18 cellular contexts compared by ENCODE assay signal in the genomic region with DNA sequence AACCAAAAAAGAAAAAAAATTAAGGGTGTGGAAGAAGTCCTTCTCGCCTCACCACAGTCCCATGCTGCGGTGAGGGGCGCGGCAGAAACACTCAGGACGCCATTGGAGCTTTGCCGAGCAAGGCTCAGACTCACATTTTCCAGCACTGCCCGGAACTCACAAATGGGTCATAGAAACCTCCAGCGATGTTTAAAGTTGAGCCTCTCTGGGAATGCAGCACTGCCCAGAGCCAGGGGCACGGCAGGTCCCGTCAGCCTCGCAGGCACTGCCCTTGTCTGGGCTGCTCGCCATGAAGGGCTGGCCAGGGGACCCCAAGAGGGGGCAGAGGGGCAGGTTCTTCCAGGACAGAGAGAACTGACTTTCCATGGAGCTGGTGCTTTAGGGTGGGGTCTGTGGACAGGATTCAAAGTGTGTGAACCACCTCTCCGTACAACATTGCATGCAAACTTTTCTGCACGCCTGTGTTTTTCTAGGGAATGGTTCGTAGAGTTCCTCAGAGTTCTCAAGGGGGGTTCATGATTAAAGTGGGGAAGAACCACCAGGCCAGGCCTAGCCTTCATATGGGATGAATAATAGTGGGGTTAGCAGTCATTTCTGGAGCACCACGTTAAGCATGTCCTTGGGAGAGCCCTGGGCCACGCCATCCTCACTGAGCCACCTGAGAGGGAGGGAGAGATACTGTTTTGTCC. TPM values are rescaled to one million over a fixed set of nuclear protein-coding genes. Genes with fewer than 3 reads are reported as not detected.
A peak's percentile ranks its signal among the peaks of the same experiment; 100 is the strongest.
DNase-seq lines count a peak whose midpoint lies in the region; ATAC-seq and TF ChIP-seq lines count a peak whose summit lies in the region.
"Had no signal": no experiment of that assay in that cellular context is flagged by ENCODE, and none has a peak within 500 bp of the region (broad histone marks: within the 10 kb centered on the region; RNA-seq: fewer than 3 reads in every experiment).

No MANE protein-coding gene starts in this region.

- H3K9ac ChIP-seq in stomach smooth muscle (ENCODE audit: low read length in 2 of 2): no peak overlapping the region

- CTCF ChIA-PET in activated CD8-positive, alpha-beta T cell treated with anti-CD3 and anti-CD28 coated beads for 36 hours (lab: Charles Lee): interaction anchor here (3.0 kb wide), 1 partner anchor 23 kb away, joined by 16 read pairs; no protein-coding TSS in a partner anchor

- no peaks in the 10 kb centered on the region for H3K27me3 ChIP-seq in stomach smooth muscle (ENCODE audit: control insufficient read depth in 1 of 2, insufficient read depth in 2 of 2, low read length in 2 of 2)
- H3K27me3 ChIP-seq: right lobe of liver had no signal

- H3K4me3 ChIP-seq in AG10803 (ENCODE audit: low read length): 0 out of 2 replicates have a peak overlapping the region, but pooled peaks have one; percentile 5
- peak overlapping the region in 1 of 2 donors; percentile 55 for H3K4me3 ChIP-seq in stomach smooth muscle (ENCODE audit: low read length in 2 of 2)
- H3K4me3 ChIP-seq: right lobe of liver had no signal

- intact Hi-C loops in activated CD8-positive, alpha-beta T cell treated with anti-CD3 and anti-CD28 coated beads for 36 hours (cut with micrococcal nuclease): no loop called here

- H3K27me3 Mint-ChIP-seq in stimulated activated naive B cell treated with anti-CD40 and anti-IgM and Interleukin-4, amounts not matched to agents 10 μg/mL and 1 μg/mL and 100 μg/mL, for 72 hours: peaks cover 24 to 34% of the 10 kb centered on the region in 2 donors
- peaks cover 5% of the 10 kb centered on the region for H3K27me3 Mint-ChIP-seq in activated CD8-positive, alpha-beta T cell treated with anti-CD3 and anti-CD28 coated beads for 36 hours

- POLR2A ChIA-PET in activated CD8-positive, alpha-beta T cell treated with anti-CD3 and anti-CD28 coated beads for 36 hours (lab: Charles Lee): no interaction called here

- H3K36me3 ChIP-seq in stomach smooth muscle (ENCODE audit: control insufficient read depth in 2 of 2, insufficient read depth in 2 of 2, low read length in 2 of 2): no peaks in the 10 kb centered on the region
- H3K36me3 ChIP-seq: right lobe of liver had no signal

- DNase-seq in AG10803 (ENCODE audit: low read depth) (peak; percentile 81), astrocyte of the hippocampus (ENCODE audit: low read depth, low spot score) (peak; percentile 54), iris pigment epithelial cell (ENCODE audit: low read depth) (peak; percentile 67), ACHN (no peak), occipital lobe (lab: John Stamatoyannopoulos, UW) (no peak)
- DNase-seq in stimulated activated naive B cell treated with anti-CD40 and anti-IgM and Interleukin-4, amounts not matched to agents 10 μg/mL and 1 μg/mL and 100 μg/mL, for 72 hours: no peak
- no peak for DNase-seq in activated CD8-positive, alpha-beta T cell treated with anti-CD3 and anti-CD28 coated beads for 36 hours
- DNase-seq: activated CD4-positive, CD25-positive, alpha-beta regulatory T cell; activated CD8-positive, alpha-beta memory T cell treated with anti-CD3 and anti-CD28 coated beads, Interleukin-2, amount 50 U/mL, for 4 hours; activated naive CD8-positive, alpha-beta T cell treated with anti-CD3 and anti-CD28 coated beads, Interleukin-2, amount 10 ng/mL, durations not matched to agents 7 days and 5 days; cortex of kidney; foreskin keratinocyte; naive thymus-derived CD4-positive, alpha-beta T cell; right lobe of liver had no signal

- in situ Hi-C loops in ACHN (cut with HindIII; ENCODE audit: low pct_ligation_motif_present, low pct_unique_long_range_greater_than_20kb, low sequenced_read_pairs): no loop called here

- peaks cover 24% of the 10 kb centered on the region for H3K4me1 ChIP-seq in stomach smooth muscle (ENCODE audit: control insufficient read depth, insufficient read depth, low read length)
- H3K4me1 ChIP-seq: foreskin keratinocyte, right lobe of liver had no signal

- peak overlapping the region; percentile 76 for H3K27ac ChIP-seq in stomach smooth muscle (ENCODE audit: low read length)
- H3K27ac ChIP-seq: C4-2B, foreskin keratinocyte, HL-60, right lobe of liver had no signal

- H3K36me3 Mint-ChIP-seq in stimulated activated naive B cell treated with anti-CD40 and anti-IgM and Interleukin-4, amounts not matched to agents 10 μg/mL and 1 μg/mL and 100 μg/mL, for 72 hours: no peaks in the 10 kb centered on the region
- H3K36me3 Mint-ChIP-seq in activated CD8-positive, alpha-beta T cell treated with anti-CD3 and anti-CD28 coated beads for 36 hours (ENCODE audit: low read depth): no peaks in the 10 kb centered on the region
- H3K36me3 Mint-ChIP-seq: activated naive CD8-positive, alpha-beta T cell treated with anti-CD3 and anti-CD28 coated beads, Interleukin-2, amount 10 ng/mL, durations not matched to agents 7 days and 5 days; naive thymus-derived CD4-positive, alpha-beta T cell had no signal

- ATAC-seq in stimulated activated naive B cell treated with anti-CD40 and anti-IgM and Interleukin-4, amounts not matched to agents 10 μg/mL and 1 μg/mL and 100 μg/mL, for 72 hours (replicated peaks): no peak
- ATAC-seq in activated CD8-positive, alpha-beta T cell treated with anti-CD3 and anti-CD28 coated beads for 36 hours: no peak
- ATAC-seq: naive thymus-derived CD4-positive, alpha-beta T cell had no signal

- H3K9me3 Mint-ChIP-seq in stimulated activated naive B cell treated with anti-CD40 and anti-IgM and Interleukin-4, amounts not matched to agents 10 μg/mL and 1 μg/mL and 100 μg/mL, for 72 hours: no peaks in the 10 kb centered on the region
- H3K9me3 Mint-ChIP-seq in activated CD8-positive, alpha-beta T cell treated with anti-CD3 and anti-CD28 coated beads for 36 hours: no peaks in the 10 kb centered on the region
- H3K9me3 Mint-ChIP-seq: activated naive CD8-positive, alpha-beta T cell treated with anti-CD3 and anti-CD28 coated beads, Interleukin-2, amount 10 ng/mL, durations not matched to agents 7 days and 5 days; naive thymus-derived CD4-positive, alpha-beta T cell had no signal

- TF ChIP-seq CTCF in AG10803 (conservative IDR thresholded peaks at IDR 0.05; ENCODE audit: low read length): no peak
- TF ChIP-seq CTCF in activated CD8-positive, alpha-beta T cell treated with anti-CD3 and anti-CD28 coated beads for 36 hours (IDR thresholded peaks at IDR 0.05): no peak

- H3K9me3 ChIP-seq in stomach smooth muscle (ENCODE audit: control insufficient read depth in 2 of 2, low read length in 2 of 2): no peaks in the 10 kb centered on the region
- H3K9me3 ChIP-seq: right lobe of liver had no signal

- H3K4me3 Mint-ChIP-seq in stimulated activated naive B cell treated with anti-CD40 and anti-IgM and Interleukin-4, amounts not matched to agents 10 μg/mL and 1 μg/mL and 100 μg/mL, for 72 hours: no peak overlapping the region
- no peak overlapping the region for H3K4me3 Mint-ChIP-seq in activated CD8-positive, alpha-beta T cell treated with anti-CD3 and anti-CD28 coated beads for 36 hours
- H3K4me3 Mint-ChIP-seq: activated naive CD8-positive, alpha-beta T cell treated with anti-CD3 and anti-CD28 coated beads, Interleukin-2, amount 10 ng/mL, durations not matched to agents 7 days and 5 days; naive thymus-derived CD4-positive, alpha-beta T cell had no signal

- no peak overlapping the region for H3K27ac Mint-ChIP-seq in stimulated activated naive B cell treated with anti-CD40 and anti-IgM and Interleukin-4, amounts not matched to agents 10 μg/mL and 1 μg/mL and 100 μg/mL, for 72 hours
- no peak overlapping the region for H3K27ac Mint-ChIP-seq in activated CD8-positive, alpha-beta T cell treated with anti-CD3 and anti-CD28 coated beads for 36 hours
- H3K27ac Mint-ChIP-seq: activated naive CD8-positive, alpha-beta T cell treated with anti-CD3 and anti-CD28 coated beads, Interleukin-2, amount 10 ng/mL, durations not matched to agents 7 days and 5 days; naive thymus-derived CD4-positive, alpha-beta T cell had no signal

- H3K4me1 Mint-ChIP-seq in stimulated activated naive B cell treated with anti-CD40 and anti-IgM and Interleukin-4, amounts not matched to agents 10 μg/mL and 1 μg/mL and 100 μg/mL, for 72 hours: no peaks in the 10 kb centered on the region
- H3K4me1 Mint-ChIP-seq in activated CD8-positive, alpha-beta T cell treated with anti-CD3 and anti-CD28 coated beads for 36 hours (ENCODE audit: low read depth): no peaks in the 10 kb centered on the region
- H3K4me1 Mint-ChIP-seq: activated naive CD8-positive, alpha-beta T cell treated with anti-CD3 and anti-CD28 coated beads, Interleukin-2, amount 10 ng/mL, durations not matched to agents 7 days and 5 days; naive thymus-derived CD4-positive, alpha-beta T cell had no signal

RNA-seq across cellular contexts. Expression of a gene that starts 38.4 kb away (rescaled TPM):
- total RNA-seq in occipital lobe: 0.16 TPM
- 1 to 10 TPM in 1 of 2 experiments, under 1 TPM in 1; 0.85 to 1.2 TPM for total RNA-seq in activated CD8-positive, alpha-beta T cell treated with anti-CD3 and anti-CD28 coated beads for 36 hours
- total RNA-seq: activated naive CD8-positive, alpha-beta T cell treated with anti-CD3 and anti-CD28 coated beads, Interleukin-2, amount 10 ng/mL, durations not matched to agents 7 days and 5 days; foreskin keratinocyte; OCI-LY7; right lobe of liver had no signal

RNA-seq across cellular contexts. Expression of a gene that starts 49.0 kb away (rescaled TPM):
- 3.3 TPM for total RNA-seq in occipital lobe
- total RNA-seq in activated CD8-positive, alpha-beta T cell treated with anti-CD3 and anti-CD28 coated beads for 36 hours: under 1 TPM; 0.20 to 0.56 TPM
- total RNA-seq: activated naive CD8-positive, alpha-beta T cell treated with anti-CD3 and anti-CD28 coated beads, Interleukin-2, amount 10 ng/mL, durations not matched to agents 7 days and 5 days; OCI-LY7 had no signal

Comparison
In these comparisons a context has a peak if more than half of its experiments do, and no peak if none do; other contexts are left out.
1. DNase-seq: peak in AG10803 (single experiment), astrocyte of the hippocampus (single experiment) and iris pigment epithelial cell (single experiment); none in stimulated activated naive B cell treated with anti-CD40 and anti-IgM and Interleukin-4, amounts not matched to agents 10 μg/mL and 1 μg/mL and 100 μg/mL, for 72 hours (single experiment), ACHN (single experiment), occipital lobe (single experiment) and activated CD8-positive, alpha-beta T cell treated with anti-CD3 and anti-CD28 coated beads for 36 hours (single experiment).